Comparison of ENCODE assay signal across 7 cellular contexts in the genomic region with DNA sequence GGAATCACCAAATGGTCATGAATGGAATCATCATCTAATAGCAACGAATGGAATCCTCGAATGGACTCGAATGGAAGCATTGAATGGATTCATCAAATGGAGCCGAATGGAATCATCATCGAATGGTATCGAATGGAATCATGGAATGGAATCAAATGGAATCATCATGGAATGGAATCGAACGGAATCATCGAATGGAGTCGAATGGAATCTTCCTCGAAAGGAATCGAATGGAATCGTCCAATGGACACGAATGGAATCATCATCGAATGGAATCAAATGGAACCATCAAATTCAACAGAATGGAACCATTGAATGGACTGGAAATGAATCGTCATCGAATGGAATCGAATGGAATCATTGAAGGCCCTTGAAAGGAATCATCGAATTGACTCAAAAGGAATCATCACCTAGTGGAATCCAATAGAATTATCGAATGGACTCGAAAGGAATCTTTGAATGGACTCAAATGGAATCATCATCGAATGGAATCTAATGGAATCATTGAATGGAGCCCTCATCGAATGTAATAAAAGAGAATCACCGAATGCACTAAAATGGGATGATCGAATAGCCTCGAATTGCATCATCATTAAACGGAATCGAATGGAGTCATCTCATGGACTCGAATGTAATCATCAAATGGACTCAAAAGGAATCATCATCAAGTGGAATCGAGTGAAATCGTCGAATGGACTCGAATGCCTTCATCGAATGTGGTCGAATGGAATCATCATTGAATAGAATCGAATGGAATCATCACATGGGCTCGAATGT.
DNase-seq lines count a peak whose midpoint lies in the region; ATAC-seq and TF ChIP-seq lines count a peak whose summit lies in the region.
"Not testable (repeated sequence)": the region's sequence is repeated elsewhere in the genome, so short reads cannot be mapped to it uniquely, and the experiment has no call there.

No MANE protein-coding gene starts in this region.

- not testable (repeated sequence) for H3F3A ChIP-seq in GM23338 (replicated peaks; ENCODE audit: low read depth); PC-3 (ENCODE audit: low read length, unreplicated experiment)

- H3K4me1 Mint-ChIP-seq in GM23338 = not testable (repeated sequence)

- not testable (repeated sequence) for H3K27me3 Mint-ChIP-seq in GM23338 (ENCODE audit: insufficient read depth, low read depth, poor library complexity)

- H3K27me3 ChIP-seq in GM23338 (ENCODE audit: insufficient read depth); PC-3 (ENCODE audit: low read length); mammary epithelial cell (ENCODE audit: insufficient read depth, low read length); lung (ENCODE audit: control insufficient read depth, insufficient read depth): not testable (repeated sequence)

- not testable (repeated sequence) for BruUV-seq in PC-3 (replicated peaks; lab: Mats Ljungman, UMichigan); mammary epithelial cell (replicated peaks; lab: Mats Ljungman, UMichigan)

- H2AFZ ChIP-seq in GM23338; PC-3 (ENCODE audit: low read length); mammary epithelial cell (ENCODE audit: low read depth, low read length): not testable (repeated sequence)

- POLR2A ChIA-PET in PC-3 (lab: Charles Lee; ENCODE audit: unreplicated experiment) = not testable (repeated sequence)

- H3K4me1 ChIP-seq in GM23338 (ENCODE audit: insufficient read depth); PC-3 (ENCODE audit: insufficient read depth, low read length); mammary epithelial cell (ENCODE audit: insufficient read depth, low read length); lung (ENCODE audit: control insufficient read depth in 2 of 2, insufficient read depth in 2 of 2, low read length in 2 of 2): not testable (repeated sequence)

- H3K9me3 Mint-ChIP-seq in GM23338 = peaks cover 39% of the 10 kb centered on the region

- H4K20me1 ChIP-seq in GM23338 (replicated peaks; ENCODE audit: insufficient read depth); PC-3 (ENCODE audit: low read length); mammary epithelial cell (ENCODE audit: insufficient read depth, low read length): not testable (repeated sequence)

- H3K9ac ChIP-seq in PC-3 (ENCODE audit: low read length); mammary epithelial cell (ENCODE audit: insufficient read depth, low read length): not testable (repeated sequence)

- H3K27ac Mint-ChIP-seq in GM23338 = not testable (repeated sequence)

- H3K9me2 ChIP-seq in GM23338 (ENCODE audit: insufficient read depth); PC-3 (replicated peaks; ENCODE audit: low read length): not testable (repeated sequence)

- H3K36me3 ChIP-seq in GM23338 (ENCODE audit: insufficient read depth); PC-3 (ENCODE audit: low read depth, low read length); mammary epithelial cell (ENCODE audit: insufficient read depth, low read length); lung (ENCODE audit: control insufficient read depth in 2 of 2, insufficient read depth in 2 of 2, low read length in 2 of 2): not testable (repeated sequence)

- intact Hi-C loops in PC-3 (cut with micrococcal nuclease); mammary epithelial cell (cut with micrococcal nuclease); sciatic nerve (cut with DNase I): not testable (repeated sequence)

- CTCF ChIA-PET in PC-3 (lab: Charles Lee); mammary epithelial cell (lab: Charles Lee; ENCODE audit: low non-redundant PET): not testable (repeated sequence)

- TF ChIP-seq CTCF in GM23338 (conservative IDR thresholded peaks at IDR 0.05; ENCODE audit: low read depth in 2 of 2); PC-3 (conservative IDR thresholded peaks at IDR 0.05; ENCODE audit: low read depth, low read length); mammary epithelial cell (conservative IDR thresholded peaks at IDR 0.05 in 1 of 2, IDR thresholded peaks at IDR 0.05 in 1 of 2; ENCODE audit: extremely low read depth in 1 of 2, insufficient read depth in 1 of 2, low read depth in 1 of 2, low read length in 2 of 2); fibroblast of pulmonary artery (IDR thresholded peaks at IDR 0.05; ENCODE audit: low read length, missing control alignments); lung (IDR thresholded peaks at IDR 0.05; ENCODE audit: control extremely low read depth, extremely low read depth): not testable (repeated sequence)

- not testable (repeated sequence) for H3K4me3 ChIP-seq in GM23338; PC-3 (ENCODE audit: low read length); mammary epithelial cell (replicated peaks in 1 of 3; ENCODE audit: insufficient read depth in 1 of 3, low read depth in 2 of 3, low read length in 3 of 3); fibroblast of pulmonary artery (replicated peaks; ENCODE audit: low read depth, low read length); lung

- not testable (repeated sequence) for ATAC-seq in GM23338; PC-3; lung (ENCODE audit: insufficient read depth, low FRiP score); sciatic nerve

- not testable (repeated sequence) for H3K27ac ChIP-seq in GM23338 (ENCODE audit: low read depth); PC-3 (ENCODE audit: low read length); mammary epithelial cell (ENCODE audit: insufficient read depth, low read depth, low read length); lung (ENCODE audit: low read depth in 1 of 2, low read length in 1 of 2)

- not testable (repeated sequence) for H3K9me3 ChIP-seq in PC-3 (ENCODE audit: low read length)
- peaks cover 32% of the 10 kb centered on the region for H3K9me3 ChIP-seq in mammary epithelial cell (replicated peaks; ENCODE audit: insufficient read depth, low read length)
- peaks cover 0 to 24% of the 10 kb centered on the region in 2 donors for H3K9me3 ChIP-seq in lung (ENCODE audit: control insufficient read depth in 2 of 2, insufficient read depth in 1 of 2, low read length in 1 of 2)

- not testable (repeated sequence) for H3K4me3 Mint-ChIP-seq in GM23338

- in situ Hi-C loops in mammary epithelial cell (cut with MboI; ENCODE audit: low sequenced_read_pairs in 2 of 2) = not testable (repeated sequence)

- not testable (repeated sequence) for H3K4me2 ChIP-seq in GM23338; PC-3 (ENCODE audit: low read length); mammary epithelial cell (ENCODE audit: insufficient read depth, low read depth, low read length)

- dilution Hi-C loops in mammary epithelial cell (cut with HindIII; ENCODE audit: low sequenced_read_pairs) = not testable (repeated sequence)

- peaks cover 26% of the 10 kb centered on the region for H3K36me3 Mint-ChIP-seq in GM23338 (ENCODE audit: low read depth)

- DNase-seq in GM23338 (ENCODE audit: low spot score) = peak; percentile 11
- peak; percentile 14 for DNase-seq in PC-3
- peak; percentile 6 for DNase-seq in activated T-cell treated with anti-CD3 and anti-CD28 coated beads for 1 hour (ENCODE audit: low read depth)
- peak; percentile 59 for DNase-seq in mammary epithelial cell
- DNase-seq in fibroblast of pulmonary artery (ENCODE audit: low read depth) = peak; percentile 40
- DNase-seq in lung (ENCODE audit: low spot score) = peak; percentile 83
- peak; percentile 56 for DNase-seq in sciatic nerve (ENCODE audit: low spot score)

- 60% methylated on average over 37 of the region's 37 CpGs for WGBS in mammary epithelial cell (ENCODE audit: low coverage, missing lambda C conversion rate)
- WGBS in lung, 2 donors = 73 to 75% methylated on average over 37 of the region's 37 CpGs

- H3K79me2 ChIP-seq in GM23338 (replicated peaks; ENCODE audit: insufficient read depth); PC-3 (ENCODE audit: low read length); mammary epithelial cell (ENCODE audit: insufficient read depth, low read length): not testable (repeated sequence)

Comparison
In these comparisons a context has a peak if more than half of its experiments do, and no peak if none do; other contexts are left out.
1. DNase-seq: peak in every context shown above with its lines; median percentile 83 in lung; 59 in mammary epithelial cell; 56 in sciatic nerve; 40 in fibroblast of pulmonary artery; 14 in PC-3; 11 in GM23338; 6 in activated T-cell treated with anti-CD3 and anti-CD28 coated beads for 1 hour.